Comparison of ENCODE assay signal across 1 cellular context in genomic region chr7:74028321-74028812, GRCh38.
TF ChIP-seq lines count a peak whose summit lies in the region.

No MANE protein-coding gene starts in this region.

TF ChIP-seq in GM23338, 12 proteins besides CTCF, POLR2A, EP300 and RAD21 (continued from another document):
- TF ChIP-seq REST (IDR thresholded peaks at IDR 0.05; ENCODE audit: unreplicated experiment) (no peak), CREB1 (CRISPR knock-in tag; IDR thresholded peaks at IDR 0.05; ENCODE audit: low read depth) (no peak), EZH2 (IDR thresholded peaks at IDR 0.05; ENCODE audit: low read depth, unreplicated experiment) (no peak), JUNB (IDR thresholded peaks at IDR 0.05; ENCODE audit: unreplicated experiment) (no peak), ZNF114 (CRISPR knock-in tag; IDR thresholded peaks at IDR 0.05) (no peak), EZH2phosphoT487 (IDR thresholded peaks at IDR 0.05; ENCODE audit: unreplicated experiment) (no peak), STAT1 (IDR thresholded peaks at IDR 0.05; ENCODE audit: unreplicated experiment) (no peak), ZNF331 (CRISPR knock-in tag; IDR thresholded peaks at IDR 0.05; ENCODE audit: low read depth) (no peak), ETS1 (IDR thresholded peaks at IDR 0.05) (no peak)
- TF ChIP-seq, protein P1, sequence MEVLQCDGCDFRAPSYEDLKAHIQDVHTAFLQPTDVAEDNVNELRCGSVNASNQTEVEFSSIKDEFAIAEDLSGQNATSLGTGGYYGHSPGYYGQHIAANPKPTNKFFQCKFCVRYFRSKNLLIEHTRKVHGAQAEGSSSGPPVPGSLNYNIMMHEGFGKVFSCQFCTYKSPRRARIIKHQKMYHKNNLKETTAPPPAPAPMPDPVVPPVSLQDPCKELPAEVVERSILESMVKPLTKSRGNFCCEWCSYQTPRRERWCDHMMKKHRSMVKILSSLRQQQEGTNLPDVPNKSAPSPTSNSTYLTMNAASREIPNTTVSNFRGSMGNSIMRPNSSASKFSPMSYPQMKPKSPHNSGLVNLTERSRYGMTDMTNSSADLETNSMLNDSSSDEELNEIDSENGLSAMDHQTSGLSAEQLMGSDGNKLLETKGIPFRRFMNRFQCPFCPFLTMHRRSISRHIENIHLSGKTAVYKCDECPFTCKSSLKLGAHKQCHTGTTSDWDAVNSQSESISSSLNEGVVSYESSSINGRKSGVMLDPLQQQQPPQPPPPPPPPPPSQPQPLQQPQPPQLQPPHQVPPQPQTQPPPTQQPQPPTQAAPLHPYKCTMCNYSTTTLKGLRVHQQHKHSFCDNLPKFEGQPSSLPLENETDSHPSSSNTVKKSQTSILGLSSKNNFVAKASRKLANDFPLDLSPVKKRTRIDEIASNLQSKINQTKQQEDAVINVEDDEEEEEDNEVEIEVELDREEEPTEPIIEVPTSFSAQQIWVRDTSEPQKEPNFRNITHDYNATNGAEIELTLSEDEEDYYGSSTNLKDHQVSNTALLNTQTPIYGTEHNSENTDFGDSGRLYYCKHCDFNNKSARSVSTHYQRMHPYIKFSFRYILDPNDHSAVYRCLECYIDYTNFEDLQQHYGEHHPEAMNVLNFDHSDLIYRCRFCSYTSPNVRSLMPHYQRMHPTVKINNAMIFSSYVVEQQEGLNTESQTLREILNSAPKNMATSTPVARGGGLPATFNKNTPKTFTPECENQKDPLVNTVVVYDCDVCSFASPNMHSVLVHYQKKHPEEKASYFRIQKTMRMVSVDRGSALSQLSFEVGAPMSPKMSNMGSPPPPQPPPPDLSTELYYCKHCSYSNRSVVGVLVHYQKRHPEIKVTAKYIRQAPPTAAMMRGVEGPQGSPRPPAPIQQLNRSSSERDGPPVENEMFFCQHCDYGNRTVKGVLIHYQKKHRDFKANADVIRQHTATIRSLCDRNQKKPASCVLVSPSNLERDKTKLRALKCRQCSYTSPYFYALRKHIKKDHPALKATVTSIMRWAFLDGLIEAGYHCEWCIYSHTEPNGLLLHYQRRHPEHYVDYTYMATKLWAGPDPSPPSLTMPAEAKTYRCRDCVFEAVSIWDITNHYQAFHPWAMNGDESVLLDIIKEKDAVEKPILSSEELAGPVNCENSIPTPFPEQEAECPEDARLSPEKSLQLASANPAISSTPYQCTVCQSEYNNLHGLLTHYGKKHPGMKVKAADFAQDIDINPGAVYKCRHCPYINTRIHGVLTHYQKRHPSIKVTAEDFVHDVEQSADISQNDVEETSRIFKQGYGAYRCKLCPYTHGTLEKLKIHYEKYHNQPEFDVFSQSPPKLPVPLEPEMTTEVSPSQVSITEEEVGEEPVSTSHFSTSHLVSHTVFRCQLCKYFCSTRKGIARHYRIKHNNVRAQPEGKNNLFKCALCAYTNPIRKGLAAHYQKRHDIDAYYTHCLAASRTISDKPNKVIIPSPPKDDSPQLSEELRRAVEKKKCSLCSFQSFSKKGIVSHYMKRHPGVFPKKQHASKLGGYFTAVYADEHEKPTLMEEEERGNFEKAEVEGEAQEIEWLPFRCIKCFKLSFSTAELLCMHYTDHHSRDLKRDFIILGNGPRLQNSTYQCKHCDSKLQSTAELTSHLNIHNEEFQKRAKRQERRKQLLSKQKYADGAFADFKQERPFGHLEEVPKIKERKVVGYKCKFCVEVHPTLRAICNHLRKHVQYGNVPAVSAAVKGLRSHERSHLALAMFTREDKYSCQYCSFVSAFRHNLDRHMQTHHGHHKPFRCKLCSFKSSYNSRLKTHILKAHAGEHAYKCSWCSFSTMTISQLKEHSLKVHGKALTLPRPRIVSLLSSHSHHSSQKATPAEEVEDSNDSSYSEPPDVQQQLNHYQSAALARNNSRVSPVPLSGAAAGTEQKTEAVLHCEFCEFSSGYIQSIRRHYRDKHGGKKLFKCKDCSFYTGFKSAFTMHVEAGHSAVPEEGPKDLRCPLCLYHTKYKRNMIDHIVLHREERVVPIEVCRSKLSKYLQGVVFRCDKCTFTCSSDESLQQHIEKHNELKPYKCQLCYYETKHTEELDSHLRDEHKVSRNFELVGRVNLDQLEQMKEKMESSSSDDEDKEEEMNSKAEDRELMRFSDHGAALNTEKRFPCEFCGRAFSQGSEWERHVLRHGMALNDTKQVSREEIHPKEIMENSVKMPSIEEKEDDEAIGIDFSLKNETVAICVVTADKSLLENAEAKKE (CRISPR knock-in tag; IDR thresholded peaks at IDR 0.05), result no peak
